Comparison of ENCODE assay signal across 8 cellular contexts in genomic region chr3:13452490-13453335, GRCh38. TPM values are rescaled to one million over a fixed set of nuclear protein-coding genes. Genes with fewer than 3 reads are reported as not detected.
DNase-seq lines count a peak whose midpoint lies in the region; ATAC-seq and TF ChIP-seq lines count a peak whose summit lies in the region.

No MANE protein-coding gene starts in this region.

- H3K4me1 Mint-ChIP-seq in Caco-2 (ENCODE audit: low read depth, unreplicated experiment) = no peaks in the 10 kb centered on the region
- H3K4me1 Mint-ChIP-seq in activated T-helper 1 cell treated with anti-CD3 and anti-CD28 coated beads, Interleukin-12 subunit alpha, Interleukin-12 subunit beta, Interleukin-2, Interleukin-4 antibody, amounts not matched to agents 30 ng/mL and 10 ng/mL and 1 ng/mL, durations not matched to agents 14 hours and 24 hours and 36 hours (ENCODE audit: low read depth) = peaks cover 17% of the 10 kb centered on the region
- H3K4me1 Mint-ChIP-seq in natural killer cell treated with Interleukin-12 subunit alpha and Interleukin-12 subunit beta and Interleukin-15 and Interleukin-18, amount 100 ng/mL, for 72 hours (ENCODE audit: low read depth in 2 of 2) = peaks cover 10% of the 10 kb centered on the region in 2 donors

- peak overlapping the region; percentile 78 for H3K4me3 Mint-ChIP-seq in Caco-2 (ENCODE audit: unreplicated experiment)
- peak overlapping the region; percentile 91 for H3K4me3 Mint-ChIP-seq in activated T-helper 1 cell treated with anti-CD3 and anti-CD28 coated beads, Interleukin-12 subunit alpha, Interleukin-12 subunit beta, Interleukin-2, Interleukin-4 antibody, amounts not matched to agents 30 ng/mL and 10 ng/mL and 1 ng/mL, durations not matched to agents 14 hours and 24 hours and 36 hours
- H3K4me3 Mint-ChIP-seq in natural killer cell treated with Interleukin-12 subunit alpha and Interleukin-12 subunit beta and Interleukin-15 and Interleukin-18, amount 100 ng/mL, for 72 hours = peak overlapping the region; percentile 90

- no peaks in the 10 kb centered on the region for H3K9me3 ChIP-seq in Caco-2

- POLR2A ChIA-PET in Caco-2 (lab: Charles Lee) = interaction anchor here (0.6 to 1.5 kb wide), 3 partner anchors 27 to 56 kb away, joined by 3 to 6 read pairs (median 3); partner anchors contain the start of genes HDAC11 and NUP210

- peak overlapping the region; percentile 68 for H3K4me3 ChIP-seq in Caco-2 (ENCODE audit: low read depth, low read length)

- intact Hi-C loops in Caco-2 (cut with micrococcal nuclease; ENCODE audit: unreplicated experiment) = loop anchor here (1.0 to 10.0 kb wide), 6 partner anchors 28 to 360 kb away; partner anchors contain the start of genes HDAC11 and NUP210
- intact Hi-C loops in activated T-helper 1 cell treated with anti-CD3 and anti-CD28 coated beads, Interleukin-12 subunit alpha, Interleukin-12 subunit beta, Interleukin-2, Interleukin-4 antibody, amounts not matched to agents 30 ng/mL and 10 ng/mL and 1 ng/mL, durations not matched to agents 14 hours and 24 hours and 36 hours (cut with micrococcal nuclease) = loop anchor here (1.0 kb wide), 3 partner anchors 61 to 360 kb away; no protein-coding TSS in a partner anchor

- peak overlapping the region; percentile 92 for H3K27ac Mint-ChIP-seq in Caco-2 (ENCODE audit: unreplicated experiment)
- peak overlapping the region; percentile 3 for H3K27ac Mint-ChIP-seq in activated T-helper 1 cell treated with anti-CD3 and anti-CD28 coated beads, Interleukin-12 subunit alpha, Interleukin-12 subunit beta, Interleukin-2, Interleukin-4 antibody, amounts not matched to agents 30 ng/mL and 10 ng/mL and 1 ng/mL, durations not matched to agents 14 hours and 24 hours and 36 hours
- peak overlapping the region; percentile 85 to 88 for H3K27ac Mint-ChIP-seq in natural killer cell treated with Interleukin-12 subunit alpha and Interleukin-12 subunit beta and Interleukin-15 and Interleukin-18, amount 100 ng/mL, for 72 hours

- ATAC-seq in HG02759 (IDR thresholded peaks at IDR 0.05; ENCODE audit: unreplicated experiment) (peak; percentile 27), GM19452 (IDR thresholded peaks at IDR 0.05; ENCODE audit: unreplicated experiment) (no peak)
- ATAC-seq in natural killer cell treated with Interleukin-12 subunit alpha and Interleukin-12 subunit beta and Interleukin-15 and Interleukin-18, amount 100 ng/mL, for 72 hours = no peak

- no peaks in the 10 kb centered on the region for H3K27me3 Mint-ChIP-seq in Caco-2 (ENCODE audit: insufficient read depth, unreplicated experiment)
- H3K27me3 Mint-ChIP-seq in activated T-helper 1 cell treated with anti-CD3 and anti-CD28 coated beads, Interleukin-12 subunit alpha, Interleukin-12 subunit beta, Interleukin-2, Interleukin-4 antibody, amounts not matched to agents 30 ng/mL and 10 ng/mL and 1 ng/mL, durations not matched to agents 14 hours and 24 hours and 36 hours (ENCODE audit: insufficient read depth) = no peaks in the 10 kb centered on the region
- no peaks in the 10 kb centered on the region for H3K27me3 Mint-ChIP-seq in natural killer cell treated with Interleukin-12 subunit alpha and Interleukin-12 subunit beta and Interleukin-15 and Interleukin-18, amount 100 ng/mL, for 72 hours

- BruUV-seq in Caco-2 (replicated peaks; lab: Mats Ljungman, UMichigan) = no TSS peak

- H3K9me3 Mint-ChIP-seq in Caco-2 (ENCODE audit: unreplicated experiment) = no peaks in the 10 kb centered on the region
- H3K9me3 Mint-ChIP-seq in activated T-helper 1 cell treated with anti-CD3 and anti-CD28 coated beads, Interleukin-12 subunit alpha, Interleukin-12 subunit beta, Interleukin-2, Interleukin-4 antibody, amounts not matched to agents 30 ng/mL and 10 ng/mL and 1 ng/mL, durations not matched to agents 14 hours and 24 hours and 36 hours = no peaks in the 10 kb centered on the region
- no peaks in the 10 kb centered on the region for H3K9me3 Mint-ChIP-seq in natural killer cell treated with Interleukin-12 subunit alpha and Interleukin-12 subunit beta and Interleukin-15 and Interleukin-18, amount 100 ng/mL, for 72 hours

- H3K36me3 ChIP-seq in Caco-2 (ENCODE audit: control insufficient read depth, insufficient read depth, low read length) = no peaks in the 10 kb centered on the region

- no peaks in the 10 kb centered on the region for H3K27me3 ChIP-seq in Caco-2 (replicated peaks; ENCODE audit: control insufficient read depth, insufficient read depth, low read length)

- TF ChIP-seq CTCF in Caco-2 (IDR thresholded peaks at IDR 0.05; ENCODE audit: insufficient read depth in 1 of 2, low read depth in 1 of 2, low read length in 1 of 2, severe bottlenecking in 1 of 2, unreplicated experiment in 1 of 2) = peak; percentile 60 to 63

- H3K4me1 ChIP-seq in Caco-2 = no peaks in the 10 kb centered on the region

- DNase-seq in Caco-2 = peak in 1 of 2 experiments; percentile 61
- peak; percentile 69 for DNase-seq in NOMO-1 treated with DMSO at 0.1 percent for 48 hours (lab: John Stamatoyannopoulos, UW; ENCODE audit: unreplicated experiment)
- peak; percentile 16 for DNase-seq in activated T-helper 1 cell treated with anti-CD3 and anti-CD28 coated beads, Interleukin-12 subunit alpha, Interleukin-12 subunit beta, Interleukin-2, Interleukin-4 antibody, amounts not matched to agents 30 ng/mL and 10 ng/mL and 1 ng/mL, durations not matched to agents 14 hours and 24 hours and 36 hours (ENCODE audit: low spot score)
- DNase-seq in fibroblast of peridontal ligament (ENCODE audit: extremely low read depth) = peak; percentile 71
- DNase-seq in natural killer cell treated with Interleukin-12 subunit alpha and Interleukin-12 subunit beta and Interleukin-15 and Interleukin-18, amount 100 ng/mL, for 72 hours (ENCODE audit: low spot score) = no peak
- DNase-seq in ureter (ENCODE audit: low spot score) = peak; percentile 56

- no peaks in the 10 kb centered on the region for H3K36me3 Mint-ChIP-seq in Caco-2 (ENCODE audit: insufficient read depth, unreplicated experiment)
- H3K36me3 Mint-ChIP-seq in activated T-helper 1 cell treated with anti-CD3 and anti-CD28 coated beads, Interleukin-12 subunit alpha, Interleukin-12 subunit beta, Interleukin-2, Interleukin-4 antibody, amounts not matched to agents 30 ng/mL and 10 ng/mL and 1 ng/mL, durations not matched to agents 14 hours and 24 hours and 36 hours (ENCODE audit: low read depth) = no peaks in the 10 kb centered on the region
- H3K36me3 Mint-ChIP-seq in natural killer cell treated with Interleukin-12 subunit alpha and Interleukin-12 subunit beta and Interleukin-15 and Interleukin-18, amount 100 ng/mL, for 72 hours = no peaks in the 10 kb centered on the region

- CTCF ChIA-PET in Caco-2 (lab: Charles Lee) = interaction anchor here (0.5 to 2.2 kb wide), 16 partner anchors 9 to 444 kb away, joined by 3 to 23 read pairs (median 4); partner anchors contain the start of genes HDAC11 and NUP210

RNA-seq across cellular contexts. Expression of gene HDAC11, which starts 27.4 kb away (rescaled TPM):
- 10.5 and 10.9 TPM in 2 replicates for total RNA-seq in Caco-2 (2022)
- total RNA-seq in activated T-helper 1 cell treated with anti-CD3 and anti-CD28 coated beads, Interleukin-12 subunit alpha, Interleukin-12 subunit beta, Interleukin-2, Interleukin-4 antibody, amounts not matched to agents 30 ng/mL and 10 ng/mL and 1 ng/mL, durations not matched to agents 14 hours and 24 hours and 36 hours = 1.4 and 2.0 TPM in 2 replicates
- total RNA-seq in natural killer cell treated with Interleukin-12 subunit alpha and Interleukin-12 subunit beta and Interleukin-15 and Interleukin-18, amount 100 ng/mL, for 72 hours = 1 to 10 TPM; 1.8 to 3.5 TPM
- total RNA-seq in ureter = 17.4 TPM

RNA-seq across cellular contexts. Expression of gene NUP210, which starts 32.6 kb away (rescaled TPM):
- total RNA-seq in Caco-2 (2022) (58.5 and 63.7 TPM in 2 replicates), ureter (19.9 TPM)
- 149 and 152 TPM in 2 replicates for total RNA-seq in activated T-helper 1 cell treated with anti-CD3 and anti-CD28 coated beads, Interleukin-12 subunit alpha, Interleukin-12 subunit beta, Interleukin-2, Interleukin-4 antibody, amounts not matched to agents 30 ng/mL and 10 ng/mL and 1 ng/mL, durations not matched to agents 14 hours and 24 hours and 36 hours
- total RNA-seq in natural killer cell treated with Interleukin-12 subunit alpha and Interleukin-12 subunit beta and Interleukin-15 and Interleukin-18, amount 100 ng/mL, for 72 hours = 100 to 1,000 TPM; 106 to 224 TPM

Comparison
In these comparisons a context has a peak if more than half of its experiments do, and no peak if none do; other contexts are left out.
1. H3K27ac Mint-ChIP-seq: peak in every context shown above with its lines; median percentile 92 in Caco-2; 86 in natural killer cell treated with Interleukin-12 subunit alpha and Interleukin-12 subunit beta and Interleukin-15 and Interleukin-18, amount 100 ng/mL, for 72 hours; 3 in activated T-helper 1 cell treated with anti-CD3 and anti-CD28 coated beads, Interleukin-12 subunit alpha, Interleukin-12 subunit beta, Interleukin-2, Interleukin-4 antibody, amounts not matched to agents 30 ng/mL and 10 ng/mL and 1 ng/mL, durations not matched to agents 14 hours and 24 hours and 36 hours.